Comparison of ENCODE assay signal across 8 cellular contexts in genomic region chr15:67120839-67121540, GRCh38. TPM values are rescaled to one million over a fixed set of nuclear protein-coding genes. Genes with fewer than 3 reads are reported as not detected.
DNase-seq lines count a peak whose midpoint lies in the region; ATAC-seq lines count a peak whose summit lies in the region.

No MANE protein-coding gene starts in this region.

- ATAC-seq in GM19023 (IDR thresholded peaks at IDR 0.05; ENCODE audit: unreplicated experiment) = peak; percentile 83
- peak; percentile 95 for ATAC-seq in activated CD8-positive, alpha-beta memory T cell treated with anti-CD3 and anti-CD28 coated beads, Interleukin-2, amount 10 ng/mL, durations not matched to agents 7 days and 5 days

- H3K36me3 Mint-ChIP-seq in activated CD8-positive, alpha-beta memory T cell treated with anti-CD3 and anti-CD28 coated beads, Interleukin-2, amount 10 ng/mL, durations not matched to agents 7 days and 5 days = peaks cover 27% of the 10 kb centered on the region

- DNase-seq in HK-2 (ENCODE audit: unreplicated experiment) = peak; percentile 75
- DNase-seq in activated CD8-positive, alpha-beta memory T cell treated with anti-CD3 and anti-CD28 coated beads, Interleukin-2, amount 10 ng/mL, durations not matched to agents 7 days and 5 days = peak; percentile 90
- peak; percentile 64 for DNase-seq in effector CD8-positive, alpha-beta T cell (lab: John Stamatoyannopoulos, UW)
- peak; percentile 63 to 87 for DNase-seq in stimulated activated CD8-positive, alpha-beta memory T cell treated with anti-CD3 and anti-CD28 coated beads, Interleukin-4, amount 100 ng/mL, for 4 hours (ENCODE audit: low read depth in 2 of 2, low spot score in 1 of 2)
- no peak for DNase-seq in NCI-H2107 treated with DMSO at 0.1 percent for 48 hours (lab: John Stamatoyannopoulos, UW; ENCODE audit: unreplicated experiment)
- DNase-seq in DMS79 (lab: John Stamatoyannopoulos, UW) = no peak

- H3K27me3 ChIP-seq in muscle layer of colon (ENCODE audit: control insufficient read depth in 1 of 2, insufficient read depth in 2 of 2, low read length in 2 of 2) = no peaks in the 10 kb centered on the region

- H3K4me1 ChIP-seq in muscle layer of colon (ENCODE audit: insufficient read depth, low read length) = peaks cover 62% of the 10 kb centered on the region

- peak overlapping the region; percentile 38 for H3K4me3 Mint-ChIP-seq in activated CD8-positive, alpha-beta memory T cell treated with anti-CD3 and anti-CD28 coated beads, Interleukin-2, amount 10 ng/mL, durations not matched to agents 7 days and 5 days

- peak overlapping the region; percentile 37 for H3K9ac ChIP-seq in muscle layer of colon (ENCODE audit: low read length)

- peaks cover 84% of the 10 kb centered on the region for H3K4me1 Mint-ChIP-seq in activated CD8-positive, alpha-beta memory T cell treated with anti-CD3 and anti-CD28 coated beads, Interleukin-2, amount 10 ng/mL, durations not matched to agents 7 days and 5 days

- H3K36me3 ChIP-seq in muscle layer of colon (ENCODE audit: insufficient read depth, low read length) = no peaks in the 10 kb centered on the region

- H3K4me3 ChIP-seq in muscle layer of colon (ENCODE audit: low read depth in 1 of 2, low read length in 2 of 2) = peak overlapping the region in 1 of 2 donors; percentile 15

- H3K27ac Mint-ChIP-seq in activated CD8-positive, alpha-beta memory T cell treated with anti-CD3 and anti-CD28 coated beads, Interleukin-2, amount 10 ng/mL, durations not matched to agents 7 days and 5 days = peak overlapping the region; percentile 92

- H3K9me3 Mint-ChIP-seq in activated CD8-positive, alpha-beta memory T cell treated with anti-CD3 and anti-CD28 coated beads, Interleukin-2, amount 10 ng/mL, durations not matched to agents 7 days and 5 days (ENCODE audit: low read depth) = no peaks in the 10 kb centered on the region

- no peaks in the 10 kb centered on the region for H3K27me3 Mint-ChIP-seq in activated CD8-positive, alpha-beta memory T cell treated with anti-CD3 and anti-CD28 coated beads, Interleukin-2, amount 10 ng/mL, durations not matched to agents 7 days and 5 days

- peak overlapping the region; percentile 81 for H3K27ac ChIP-seq in muscle layer of colon (ENCODE audit: low read depth, low read length)

- H3K9me3 ChIP-seq in muscle layer of colon (ENCODE audit: low read length) = no peaks in the 10 kb centered on the region

- CTCF ChIA-PET in activated CD8-positive, alpha-beta memory T cell treated with anti-CD3 and anti-CD28 coated beads, Interleukin-2, amount 10 ng/mL, durations not matched to agents 7 days and 5 days (lab: Charles Lee) = interaction anchor here (0.9 to 4.3 kb wide), 7 partner anchors 10 to 59 kb away, joined by 3 to 18 read pairs (median 3); no protein-coding TSS in a partner anchor

RNA-seq across cellular contexts. Expression of gene SMAD3, which starts 55.6 kb away (rescaled TPM):
- total RNA-seq in activated CD8-positive, alpha-beta memory T cell treated with anti-CD3 and anti-CD28 coated beads, Interleukin-2, amount 10 ng/mL, durations not matched to agents 7 days and 5 days = 10 to 100 TPM; 87.1 to 88.0 TPM

Comparison
In these comparisons a context has a peak if more than half of its experiments do, and no peak if none do; other contexts are left out.
1. DNase-seq: peak in HK-2 (single experiment), activated CD8-positive, alpha-beta memory T cell treated with anti-CD3 and anti-CD28 coated beads, Interleukin-2, amount 10 ng/mL, durations not matched to agents 7 days and 5 days (single experiment), effector CD8-positive, alpha-beta T cell (single experiment) and stimulated activated CD8-positive, alpha-beta memory T cell treated with anti-CD3 and anti-CD28 coated beads, Interleukin-4, amount 100 ng/mL, for 4 hours (2 of 2); none in NCI-H2107 treated with DMSO at 0.1 percent for 48 hours (single experiment) and DMS79 (single experiment).